ENCODE assay signal across 23 cellular contexts in genomic region chr13:106899444-106899843, GRCh38.
A peak's percentile ranks its signal among the peaks of the same experiment; 100 is the strongest.
DNase-seq lines count a peak whose midpoint lies in the region; FAIRE-seq and TF ChIP-seq lines count a peak whose summit lies in the region.
"Had no signal": no experiment of that assay in that cellular context is flagged by ENCODE, and none has a peak within 500 bp of the region (broad histone marks: within the 10 kb centered on the region; RNA-seq: fewer than 3 reads in every experiment).

No MANE protein-coding gene starts in this region.

- H3K27me3 ChIP-seq in Caco-2 (replicated peaks; ENCODE audit: control insufficient read depth, insufficient read depth, low read length) (no peaks in the 10 kb centered on the region), PC-9 (ENCODE audit: insufficient read depth, low read depth) (no peaks in the 10 kb centered on the region), uterus (no peaks in the 10 kb centered on the region)

- H3K27ac Mint-ChIP-seq in Caco-2 (ENCODE audit: unreplicated experiment) = no peak overlapping the region

- no TSS peak for BruUV-seq in Caco-2 (replicated peaks; lab: Mats Ljungman, UMichigan)
- no TSS peak for BruUV-seq in PC-9 (replicated peaks; lab: Mats Ljungman, UMichigan)

- DNase-seq in Caco-2 (peak; percentile 40 to 59), DMS53 (lab: John Stamatoyannopoulos, UW) (peak; percentile 65), PC-9 (peak; percentile 23 to 86), frontal cortex (ENCODE audit: low spot score in 2 of 2) (no peak), mesenteric fat pad (ENCODE audit: low spot score) (no peak), SIG-M5 (lab: John Stamatoyannopoulos, UW) (no peak), uterus (no peak), posterior cingulate gyrus (no peak)
- DNase-seq: C1 segment of cervical spinal cord; CD4-positive, alpha-beta memory T cell; COR-L47; H7; Karpas-422; MV-4-11; NCI-H1105 treated with DMSO at 0.1 percent for 48 hours; NCI-H146; NCI-H1930; NCI-H446 treated with DMSO at 0.1 percent for 48 hours; NCI-H748 treated with DMSO at 0.1 percent for 48 hours; Right ventricle myocardium superior had no signal

- TF ChIP-seq CTCF in Caco-2 (IDR thresholded peaks at IDR 0.05; ENCODE audit: insufficient read depth in 1 of 2, low read depth in 1 of 2, low read length in 1 of 2, severe bottlenecking in 1 of 2, unreplicated experiment in 1 of 2) (no peak), PC-9 (conservative IDR thresholded peaks at IDR 0.05) (no peak), uterus (IDR thresholded peaks at IDR 0.05) (no peak)

- peaks cover 7% of the 10 kb centered on the region for H3K4me1 Mint-ChIP-seq in Caco-2 (ENCODE audit: low read depth, unreplicated experiment)
- H3K4me1 Mint-ChIP-seq: CD4-positive, alpha-beta memory T cell had no signal

- H3K4me2 ChIP-seq in PC-9 = peak overlapping the region; percentile 20

- no peak overlapping the region for H3K4me3 Mint-ChIP-seq in Caco-2 (ENCODE audit: unreplicated experiment)
- H3K4me3 Mint-ChIP-seq: CD4-positive, alpha-beta memory T cell had no signal

- POLR2A ChIA-PET in Caco-2 (lab: Charles Lee) (no interaction called here), PC-9 (lab: Charles Lee; ENCODE audit: unreplicated experiment) (interaction anchor here (0.6 kb wide), 2 partner anchors 263 to 279 kb away, joined by 3 read pairs; no protein-coding TSS in a partner anchor)

- no peak overlapping the region for H2AFZ ChIP-seq in PC-9

- H3K27me3 Mint-ChIP-seq in Caco-2 (ENCODE audit: insufficient read depth, unreplicated experiment) = no peaks in the 10 kb centered on the region

- H3K9me3 ChIP-seq in Caco-2 (no peaks in the 10 kb centered on the region), PC-9 (ENCODE audit: insufficient read depth, low read depth) (no peaks in the 10 kb centered on the region; the same call in 1 of the 2 replicates), uterus (no peaks in the 10 kb centered on the region)

- H3K36me3 ChIP-seq in Caco-2 (ENCODE audit: control insufficient read depth, insufficient read depth, low read length) (no peaks in the 10 kb centered on the region), PC-9 (ENCODE audit: low read depth) (no peaks in the 10 kb centered on the region), uterus (no peaks in the 10 kb centered on the region)

- peaks cover 10% of the 10 kb centered on the region; the same call in 1 of the 2 replicates for H3F3A ChIP-seq in PC-9 (ENCODE audit: insufficient read depth, low read depth)

- H3K79me2 ChIP-seq in PC-9 (ENCODE audit: low read depth) = no peaks in the 10 kb centered on the region

- H3K9me3 Mint-ChIP-seq in Caco-2 (ENCODE audit: unreplicated experiment) = no peaks in the 10 kb centered on the region

- no peaks in the 10 kb centered on the region for H4K20me1 ChIP-seq in PC-9 (ENCODE audit: insufficient read depth)

- peak; percentile 51 for FAIRE-seq in frontal cortex (lab: Jason Lieb, UNC)
- FAIRE-seq: GM18507 had no signal

- no peaks in the 10 kb centered on the region for H3K36me3 Mint-ChIP-seq in Caco-2 (ENCODE audit: insufficient read depth, unreplicated experiment)
- H3K36me3 Mint-ChIP-seq: CD4-positive, alpha-beta memory T cell had no signal

- H3K4me3 ChIP-seq in Caco-2 (ENCODE audit: low read depth, low read length) (no peak overlapping the region), PC-9 (no peak overlapping the region), uterus (no peak overlapping the region)
- H3K4me3 ChIP-seq: SK-N-MC had no signal

- CTCF ChIA-PET in Caco-2 (lab: Charles Lee) = interaction anchor here (0.6 kb wide), 1 partner anchor 117 kb away, joined by 5 read pairs; no protein-coding TSS in a partner anchor
- CTCF ChIA-PET in PC-9 (lab: Charles Lee) = no interaction called here

- no peak for TF ChIP-seq POLR2A in uterus (IDR thresholded peaks at IDR 0.05)

- H3K4me1 ChIP-seq in Caco-2 (peaks cover 7% of the 10 kb centered on the region; the same call in 1 of the 2 replicates), PC-9 (replicated peaks; ENCODE audit: insufficient read depth) (peaks cover 17% of the 10 kb centered on the region), uterus (no peaks in the 10 kb centered on the region)

- H3K27ac ChIP-seq in PC-9 = no peak overlapping the region
- H3K27ac ChIP-seq in uterus = no peak overlapping the region
- H3K27ac ChIP-seq: HL-60, SK-N-MC had no signal

- intact Hi-C loops in Caco-2 (cut with micrococcal nuclease; ENCODE audit: unreplicated experiment) = loop anchor here (1.0 to 5.0 kb wide), 2 partner anchors 38 to 222 kb away; no protein-coding TSS in a partner anchor
- intact Hi-C loops in PC-9 (cut with micrococcal nuclease; ENCODE audit: unreplicated experiment) = loop anchor here (1.0 to 5.0 kb wide), 2 partner anchors 40 to 107 kb away; no protein-coding TSS in a partner anchor
- intact Hi-C loops in uterus (cut with DNase I; ENCODE audit: low total_unique reads) = no loop called here
- intact Hi-C loops in posterior cingulate gyrus (cut with DNase I) = no loop called here

- H3K9me2 ChIP-seq in PC-9 (ENCODE audit: insufficient read depth) = no peaks in the 10 kb centered on the region

Comparison
In these comparisons a context has a peak if more than half of its experiments do, and no peak if none do; other contexts are left out.
1. DNase-seq: peak in Caco-2 (2 of 2), DMS53 (single experiment) and PC-9 (2 of 2); none in frontal cortex (0 of 2), mesenteric fat pad (single experiment), SIG-M5 (single experiment), uterus (0 of 2) and posterior cingulate gyrus (0 of 10).
2. intact Hi-C loops: an anchor here in Caco-2 (1.0 to 5.0 kb wide) and PC-9 (1.0 to 5.0 kb wide); none called in uterus and posterior cingulate gyrus.